In genomic region chr7:75625868-75626267, GRCh38 we compare ENCODE assay signal across 1 cellular context.
TF ChIP-seq lines count a peak whose summit lies in the region.

No MANE protein-coding gene starts in this region.

TF ChIP-seq in HepG2, 621 proteins besides CTCF, POLR2A, EP300 and RAD21 (continued from another document):
- TF ChIP-seq ZFP91 (CRISPR knock-in tag; IDR thresholded peaks at IDR 0.05; ENCODE audit: borderline replicate concordance), result no peak
